In the genomic region with DNA sequence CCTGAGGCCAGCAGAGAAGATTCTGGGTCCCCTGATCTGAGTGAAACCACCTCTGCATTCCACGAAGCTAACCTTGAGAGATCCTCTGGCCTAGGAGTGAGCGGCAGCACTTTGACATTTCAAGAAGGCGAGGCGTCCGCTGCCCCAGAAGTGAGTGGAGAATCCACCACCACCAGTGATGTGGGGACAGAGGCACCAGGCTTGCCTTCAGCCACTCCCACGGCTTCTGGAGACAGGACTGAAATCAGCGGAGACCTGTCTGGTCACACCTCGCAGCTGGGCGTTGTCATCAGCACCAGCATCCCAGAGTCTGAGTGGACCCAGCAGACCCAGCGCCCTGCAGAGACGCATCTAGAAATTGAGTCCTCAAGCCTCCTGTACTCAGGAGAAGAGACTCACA, we compare ENCODE assay signal across 23 cellular contexts. TPM values are rescaled to one million over a fixed set of nuclear protein-coding genes. Genes with fewer than 3 reads are reported as not detected.
DNase-seq lines count a peak whose midpoint lies in the region; ATAC-seq and TF ChIP-seq lines count a peak whose summit lies in the region.
"Had no signal": no experiment of that assay in that cellular context is flagged by ENCODE, and none has a peak within 500 bp of the region (broad histone marks: within the 10 kb centered on the region; RNA-seq: fewer than 3 reads in every experiment).

No MANE protein-coding gene starts in this region.

- H3K4ac ChIP-seq in neuronal stem cell (ENCODE audit: low read length) = no peak overlapping the region

- no peak overlapping the region for H3K9ac ChIP-seq in neuronal stem cell (ENCODE audit: low read depth, low read length, poor library complexity)
- H3K9ac ChIP-seq: BLaER1 had no signal

- ATAC-seq in natural killer cell treated with Interleukin-12 subunit alpha and Interleukin-12 subunit beta and Interleukin-15 and Interleukin-18, amount 100 ng/mL, for 72 hours = no peak
- ATAC-seq in natural killer cell (no peak), GM19328 (IDR thresholded peaks at IDR 0.05; ENCODE audit: unreplicated experiment) (no peak), HG02623 (IDR thresholded peaks at IDR 0.05; ENCODE audit: unreplicated experiment) (no peak)

- TF ChIP-seq CTCF in natural killer cell (IDR thresholded peaks at IDR 0.05) (no peak), chondrocyte (IDR thresholded peaks at IDR 0.05) (no peak), tibial artery (IDR thresholded peaks at IDR 0.05) (no peak)

- H3K4me1 ChIP-seq in neuronal stem cell (ENCODE audit: control insufficient read depth in 2 of 2, insufficient read depth in 1 of 2, low read depth in 1 of 2, low read length in 2 of 2) = no peaks in the 10 kb centered on the region
- no peaks in the 10 kb centered on the region for H3K4me1 ChIP-seq in tibial artery
- H3K4me1 ChIP-seq: BE2C had no signal

- H4K8ac ChIP-seq in neuronal stem cell (ENCODE audit: low read depth, low read length) = no peak overlapping the region

- H2AK5ac ChIP-seq in neuronal stem cell (ENCODE audit: low read depth, low read length) = peak overlapping the region; percentile 31

- peak overlapping the region; percentile 13 for H3K18ac ChIP-seq in neuronal stem cell (ENCODE audit: low read length)

- no peak overlapping the region for H2BK120ac ChIP-seq in neuronal stem cell (ENCODE audit: low read depth, low read length)

- H3K23ac ChIP-seq in neuronal stem cell (ENCODE audit: low read depth, low read length, poor library complexity) = no peak overlapping the region

- H3K9me3 Mint-ChIP-seq in natural killer cell treated with Interleukin-12 subunit alpha and Interleukin-12 subunit beta and Interleukin-15 and Interleukin-18, amount 100 ng/mL, for 72 hours = peaks cover 4% of the 10 kb centered on the region
- H3K9me3 Mint-ChIP-seq in natural killer cell = peaks cover 0 to 3% of the 10 kb centered on the region in 2 donors
- peaks cover 3% of the 10 kb centered on the region for H3K9me3 Mint-ChIP-seq in chondrocyte (ENCODE audit: low read depth)

- H3K14ac ChIP-seq in neuronal stem cell (ENCODE audit: low read length) = no peak overlapping the region

- H2BK12ac ChIP-seq in neuronal stem cell (ENCODE audit: low read length) = no peak overlapping the region

- intact Hi-C loops in natural killer cell (cut with micrococcal nuclease) = no loop called here
- intact Hi-C loops in tibial artery (cut with DNase I; ENCODE audit: low total_unique reads) = no loop called here

- H2BK5ac ChIP-seq in neuronal stem cell (ENCODE audit: low read length) = no peak overlapping the region

- H3K27me3 Mint-ChIP-seq in natural killer cell treated with Interleukin-12 subunit alpha and Interleukin-12 subunit beta and Interleukin-15 and Interleukin-18, amount 100 ng/mL, for 72 hours = peaks cover 7 to 9% of the 10 kb centered on the region in 2 donors
- H3K27me3 Mint-ChIP-seq in natural killer cell (ENCODE audit: low read depth in 2 of 2) (peaks cover 0 to 3% of the 10 kb centered on the region in 2 donors), chondrocyte (ENCODE audit: low read depth) (peaks cover 2% of the 10 kb centered on the region)
- H3K27me3 Mint-ChIP-seq: CD4-positive, alpha-beta memory T cell; CD4-positive, CD25-positive, alpha-beta regulatory T cell had no signal

- WGBS in neuronal stem cell (ENCODE audit: extremely low coverage in 2 of 2, insufficient read length in 2 of 2, insufficient replicate concordance in 1 of 2), 2 donors = no CpG with 5 or more reads among the region's 11 CpGs

- no peaks in the 10 kb centered on the region for H3K79me1 ChIP-seq in neuronal stem cell (ENCODE audit: low read depth, low read length)

- no peaks in the 10 kb centered on the region for H3K4me1 Mint-ChIP-seq in natural killer cell treated with Interleukin-12 subunit alpha and Interleukin-12 subunit beta and Interleukin-15 and Interleukin-18, amount 100 ng/mL, for 72 hours (ENCODE audit: low read depth in 2 of 2)
- H3K4me1 Mint-ChIP-seq in natural killer cell (no peaks in the 10 kb centered on the region), chondrocyte (ENCODE audit: low read depth) (no peaks in the 10 kb centered on the region)
- H3K4me1 Mint-ChIP-seq: CD14-positive monocyte; CD4-positive, alpha-beta memory T cell; CD4-positive, CD25-positive, alpha-beta regulatory T cell; CD8-positive, alpha-beta memory T cell had no signal

- H3K36me3 Mint-ChIP-seq in natural killer cell treated with Interleukin-12 subunit alpha and Interleukin-12 subunit beta and Interleukin-15 and Interleukin-18, amount 100 ng/mL, for 72 hours = peaks cover 6% of the 10 kb centered on the region
- H3K36me3 Mint-ChIP-seq in natural killer cell = no peaks in the 10 kb centered on the region
- peaks cover 21% of the 10 kb centered on the region for H3K36me3 Mint-ChIP-seq in chondrocyte (ENCODE audit: low read depth)
- H3K36me3 Mint-ChIP-seq: CD14-positive monocyte had no signal

- peak; percentile 34 for DNase-seq in natural killer cell treated with Interleukin-12 subunit alpha and Interleukin-12 subunit beta and Interleukin-15 and Interleukin-18, amount 100 ng/mL, for 72 hours (ENCODE audit: low spot score)
- DNase-seq in natural killer cell (no peak), chondrocyte (ENCODE audit: low spot score) (peak; percentile 71), neuronal stem cell (ENCODE audit: low spot score) (no peak), tibial artery (no peak)
- DNase-seq: 8988T; ACHN; BE2C; C1 segment of cervical spinal cord; CD4-positive, alpha-beta memory T cell; CD4-positive, CD25-positive, alpha-beta regulatory T cell; CD8-positive, alpha-beta memory T cell; COR-L47; DMS 273 treated with DMSO at 0.1 percent for 48 hours; DMS153; DMS53; DMS79 treated with DMSO at 0.1 percent for 48 hours; GF-D8 had no signal

- H3K27ac Mint-ChIP-seq in natural killer cell treated with Interleukin-12 subunit alpha and Interleukin-12 subunit beta and Interleukin-15 and Interleukin-18, amount 100 ng/mL, for 72 hours = no peak overlapping the region
- H3K27ac Mint-ChIP-seq in natural killer cell (no peak overlapping the region), chondrocyte (ENCODE audit: unreplicated experiment) (no peak overlapping the region)
- H3K27ac Mint-ChIP-seq: CD8-positive, alpha-beta memory T cell had no signal

- H4K91ac ChIP-seq in neuronal stem cell (ENCODE audit: low read depth, low read length, poor library complexity) = no peak overlapping the region

- H3K4me3 ChIP-seq in neuronal stem cell (ENCODE audit: low read length in 2 of 2) (no peak overlapping the region), tibial artery (no peak overlapping the region)
- H3K4me3 ChIP-seq: BLaER1 had no signal

- H3K9me3 ChIP-seq in neuronal stem cell (replicated peaks in 1 of 2; ENCODE audit: control insufficient read depth in 2 of 2, insufficient read depth in 1 of 2, low read depth in 1 of 2, low read length in 2 of 2) = peaks cover 3 to 7% of the 10 kb centered on the region in 2 donors
- H3K9me3 ChIP-seq in tibial artery = no peaks in the 10 kb centered on the region
- H3K9me3 ChIP-seq: BE2C had no signal

- no peak overlapping the region for H2AFZ ChIP-seq in neuronal stem cell (ENCODE audit: low read length)

- no peak overlapping the region for H3K4me2 ChIP-seq in neuronal stem cell (ENCODE audit: insufficient read depth, low read length, poor library complexity, severe bottlenecking)
- H3K4me2 ChIP-seq: BLaER1 had no signal

- H3K4me3 Mint-ChIP-seq in natural killer cell treated with Interleukin-12 subunit alpha and Interleukin-12 subunit beta and Interleukin-15 and Interleukin-18, amount 100 ng/mL, for 72 hours = no peak overlapping the region
- H3K4me3 Mint-ChIP-seq in natural killer cell = no peak overlapping the region
- no peak overlapping the region for H3K4me3 Mint-ChIP-seq in chondrocyte (ENCODE audit: unreplicated experiment)
- H3K4me3 Mint-ChIP-seq: CD14-positive monocyte; CD4-positive, alpha-beta memory T cell; CD4-positive, CD25-positive, alpha-beta regulatory T cell; CD8-positive, alpha-beta memory T cell had no signal

- no peaks in the 10 kb centered on the region for H3K36me3 ChIP-seq in neuronal stem cell (replicated peaks in 1 of 2; ENCODE audit: control insufficient read depth in 2 of 2, insufficient read depth in 2 of 2, low read length in 2 of 2)
- peaks cover 14 to 59% (median 36%) of the 10 kb centered on the region in 3 donors for H3K36me3 ChIP-seq in tibial artery
- H3K36me3 ChIP-seq: BE2C, BLaER1 had no signal

- H3K27me3 ChIP-seq in neuronal stem cell (ENCODE audit: control insufficient read depth in 3 of 3, insufficient read depth in 3 of 3, low read depth in 1 of 3, low read length in 3 of 3) (no peaks in the 10 kb centered on the region), tibial artery (no peaks in the 10 kb centered on the region)
- H3K27me3 ChIP-seq: BLaER1 had no signal

- no peak overlapping the region for H2BK15ac ChIP-seq in neuronal stem cell (ENCODE audit: low read length)

- H3K27ac ChIP-seq in neuronal stem cell (replicated peaks; ENCODE audit: low read length) (no peak overlapping the region), tibial artery (no peak overlapping the region)
- H3K27ac ChIP-seq: BLaER1 had no signal

RNA-seq across cellular contexts. Expression of gene HAPLN3, which starts 36.4 kb away (rescaled TPM):
- total RNA-seq in natural killer cell treated with Interleukin-12 subunit alpha and Interleukin-12 subunit beta and Interleukin-15 and Interleukin-18, amount 100 ng/mL, for 72 hours = 100 to 1,000 TPM; 138 to 203 TPM
- 10 to 100 TPM; 10.1 to 10.8 (median 10.4) TPM for total RNA-seq in natural killer cell
- total RNA-seq in chondrocyte = 29.9 to 78.2 TPM (median 73.7 TPM) in 3 replicates
- 14.9 TPM for polyA plus RNA-seq in neuronal stem cell (2013, experiment 1 of 2)
- 14.3 TPM for polyA plus RNA-seq in neuronal stem cell (2013, experiment 2 of 2)

RNA-seq across cellular contexts. Expression of gene MFGE8, which starts 54.2 kb away (rescaled TPM):
- total RNA-seq in natural killer cell treated with Interleukin-12 subunit alpha and Interleukin-12 subunit beta and Interleukin-15 and Interleukin-18, amount 100 ng/mL, for 72 hours = 10 to 100 TPM; 10.9 to 46.2 TPM
- total RNA-seq in natural killer cell (100 to 1,000 TPM in 1 of 3 donors, 10 to 100 TPM in 2; 39.0 to 110 (median 72.5) TPM), chondrocyte (154 to 305 TPM (median 287 TPM) in 3 replicates)
- polyA plus RNA-seq in neuronal stem cell (2013, experiment 1 of 2) = 104 TPM
- 101 TPM for polyA plus RNA-seq in neuronal stem cell (2013, experiment 2 of 2)
- polyA plus RNA-seq: CD14-positive monocyte had no signal

RNA-seq across cellular contexts. Expression of gene ACAN, which starts 55.7 kb away (rescaled TPM):
- total RNA-seq in natural killer cell treated with Interleukin-12 subunit alpha and Interleukin-12 subunit beta and Interleukin-15 and Interleukin-18, amount 100 ng/mL, for 72 hours = under 1 TPM in 1 of 2 donors, not detected in 1; 0.05 TPM
- total RNA-seq in natural killer cell = not detected
- total RNA-seq in chondrocyte = 21.5 to 176 TPM (median 171 TPM) in 3 replicates
- 1.7 TPM for polyA plus RNA-seq in neuronal stem cell (2013, experiment 1 of 2)
- 1.7 TPM for polyA plus RNA-seq in neuronal stem cell (2013, experiment 2 of 2)
- total RNA-seq: A673; CD4-positive, alpha-beta memory T cell; CD4-positive, CD25-positive, alpha-beta regulatory T cell; CD8-positive, alpha-beta memory T cell had no signal
- polyA plus RNA-seq: CD14-positive monocyte; CD8-positive, alpha-beta memory T cell had no signal

Comparison
In these comparisons a context has a peak if more than half of its experiments do, and no peak if none do; other contexts are left out.
1. DNase-seq: peak in natural killer cell treated with Interleukin-12 subunit alpha and Interleukin-12 subunit beta and Interleukin-15 and Interleukin-18, amount 100 ng/mL, for 72 hours (single experiment) and chondrocyte (single experiment); none in natural killer cell (single experiment), neuronal stem cell (single experiment) and tibial artery (0 of 2).
2. RNA of gene ACAN, which starts 55.7 kb away (total RNA-seq): 21.5 to 176 TPM in chondrocyte; 0.05 TPM in natural killer cell treated with Interleukin-12 subunit alpha and Interleukin-12 subunit beta and Interleukin-15 and Interleukin-18, amount 100 ng/mL, for 72 hours and not detected in natural killer cell; every median in the first group is over 10 times any median in the second.